Comparison of ENCODE assay signal across 14 cellular contexts in the genomic region with DNA sequence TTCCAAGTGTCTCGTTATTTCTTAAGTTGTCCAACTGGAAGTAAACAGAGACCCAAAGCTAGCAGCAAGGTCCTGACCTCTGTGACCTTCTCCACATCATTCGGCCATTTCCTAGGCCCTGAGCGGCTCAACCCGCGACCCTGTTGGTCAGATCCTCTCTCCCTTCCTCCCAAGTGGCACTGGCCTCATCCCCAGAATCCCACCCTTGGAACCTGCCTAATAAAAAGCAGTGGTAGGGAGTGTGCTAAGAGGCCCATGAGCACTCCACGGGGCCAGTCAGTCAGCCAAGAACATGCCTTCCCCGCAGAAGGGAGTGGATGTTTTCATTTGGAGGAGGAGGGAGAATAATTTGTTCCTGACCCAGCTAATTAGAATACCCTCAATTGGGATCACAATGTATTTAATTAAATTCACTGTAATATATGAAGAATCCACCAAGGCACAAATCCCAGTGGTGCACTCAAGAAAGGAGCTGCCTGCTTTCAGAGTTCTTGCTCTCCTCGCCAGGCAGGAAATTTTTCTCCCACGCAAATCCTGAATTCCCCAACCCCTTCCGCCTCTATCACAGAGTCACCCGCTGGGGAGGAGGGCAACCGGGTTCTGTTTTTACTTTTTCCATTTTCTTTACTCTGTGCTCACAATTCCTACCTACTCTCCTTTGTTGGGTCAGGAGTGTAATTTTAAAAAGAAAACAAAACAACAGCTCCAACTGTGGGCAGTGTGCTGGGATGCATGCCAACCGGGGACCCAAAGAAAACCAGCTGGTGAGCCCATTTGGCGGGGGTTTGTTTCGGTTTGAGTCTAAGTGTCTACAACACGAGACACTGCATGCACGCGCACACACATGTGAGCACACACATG.
A peak's percentile ranks its signal among the peaks of the same experiment; 100 is the strongest.
DNase-seq lines count a peak whose midpoint lies in the region; ATAC-seq and TF ChIP-seq lines count a peak whose summit lies in the region.
"Had no signal": no experiment of that assay in that cellular context is flagged by ENCODE, and none has a peak within 500 bp of the region (broad histone marks: within the 10 kb centered on the region; RNA-seq: fewer than 3 reads in every experiment).

No MANE protein-coding gene starts in this region.

- no peaks in the 10 kb centered on the region for H3K9me3 ChIP-seq in lower lobe of right lung
- no peaks in the 10 kb centered on the region for H3K9me3 ChIP-seq in testis

- DNase-seq in NCI-H1105 treated with DMSO at 0.1 percent for 48 hours (lab: John Stamatoyannopoulos, UW) (peak; percentile 57), dorsolateral prefrontal cortex (no peak), lower lobe of right lung (no peak), testis (peak; percentile 34)
- DNase-seq in activated CD4-positive, alpha-beta T cell treated with anti-CD3 and anti-CD28 coated beads for 1 hour: no peak
- DNase-seq: cerebellar nuclear complex; foreskin keratinocyte; NCI-H187; occipital lobe; stimulated activated CD4-positive, alpha-beta T cell treated with anti-CD3 and anti-CD28 coated beads, Interleukin-4, amount 100 ng/mL, for 1 hour; T-cell had no signal

- peaks cover 5% of the 10 kb centered on the region for H3K4me1 ChIP-seq in lower lobe of right lung
- peaks cover 8% of the 10 kb centered on the region for H3K4me1 ChIP-seq in testis
- H3K4me1 ChIP-seq: foreskin keratinocyte had no signal

- H3K4me3 ChIP-seq in dorsolateral prefrontal cortex (peak overlapping the region in 7 of 59 donors; percentile 5 to 22 (median 12)), lower lobe of right lung (no peak overlapping the region), testis (no peak overlapping the region)

- H3K36me3 ChIP-seq in lower lobe of right lung (peaks cover 4% of the 10 kb centered on the region), testis (ENCODE audit: low read depth, missing control alignments) (no peaks in the 10 kb centered on the region)

- TF ChIP-seq CTCF in dorsolateral prefrontal cortex (IDR thresholded peaks at IDR 0.05 in 54 of 56, conservative IDR thresholded peaks at IDR 0.05 in 2 of 56; ENCODE audit: low read depth in 1 of 56, partially characterized antibody in 56 of 56): no peak
- no peak for TF ChIP-seq CTCF in lower lobe of right lung (IDR thresholded peaks at IDR 0.05)
- TF ChIP-seq CTCF in testis (IDR thresholded peaks at IDR 0.05): no peak

- WGBS in testis, 2 donors: 52 to 58% methylated on average over 18 of the region's 18 CpGs

- H3K27me3 ChIP-seq in dorsolateral prefrontal cortex (no peaks in the 10 kb centered on the region), lower lobe of right lung (ENCODE audit: low read depth) (no peaks in the 10 kb centered on the region), testis (no peaks in the 10 kb centered on the region)
- H3K27me3 ChIP-seq: foreskin keratinocyte had no signal

- TF ChIP-seq POLR2A in testis (IDR thresholded peaks at IDR 0.05): no peak

- ATAC-seq in lower lobe of right lung (peak in 1 of 2 donors; percentile 32), GM18511 (IDR thresholded peaks at IDR 0.05; ENCODE audit: unreplicated experiment) (no peak)
- no peak for ATAC-seq in activated CD4-positive, CD25-positive, alpha-beta regulatory T cell treated with anti-CD3 and anti-CD28 coated beads, Interleukin-2, amount 50 U/mL, for 24 hours
- ATAC-seq: foreskin keratinocyte, HCT116, T-cell had no signal

- intact Hi-C loops in dorsolateral prefrontal cortex (cut with DNase I) (no loop called here), lower lobe of right lung (cut with DNase I) (no loop called here), testis (cut with DNase I; ENCODE audit: low total_unique reads) (no loop called here)

- H3K27ac ChIP-seq in dorsolateral prefrontal cortex: peak overlapping the region in 36 of 59 donors; percentile 1 to 76 (median 52)
- H3K27ac ChIP-seq in lower lobe of right lung: peak overlapping the region; percentile 16
- H3K27ac ChIP-seq in testis: peak overlapping the region in 1 of 2 donors; percentile 61
- H3K27ac ChIP-seq: foreskin keratinocyte had no signal

Comparison
In these comparisons a context has a peak if more than half of its experiments do, and no peak if none do; other contexts are left out.
1. DNase-seq: peak in NCI-H1105 treated with DMSO at 0.1 percent for 48 hours (single experiment) and testis (single experiment); none in dorsolateral prefrontal cortex (0 of 10), lower lobe of right lung (single experiment) and activated CD4-positive, alpha-beta T cell treated with anti-CD3 and anti-CD28 coated beads for 1 hour (single experiment).